Comparison of ENCODE assay signal across 1 cellular context in the genomic region with DNA sequence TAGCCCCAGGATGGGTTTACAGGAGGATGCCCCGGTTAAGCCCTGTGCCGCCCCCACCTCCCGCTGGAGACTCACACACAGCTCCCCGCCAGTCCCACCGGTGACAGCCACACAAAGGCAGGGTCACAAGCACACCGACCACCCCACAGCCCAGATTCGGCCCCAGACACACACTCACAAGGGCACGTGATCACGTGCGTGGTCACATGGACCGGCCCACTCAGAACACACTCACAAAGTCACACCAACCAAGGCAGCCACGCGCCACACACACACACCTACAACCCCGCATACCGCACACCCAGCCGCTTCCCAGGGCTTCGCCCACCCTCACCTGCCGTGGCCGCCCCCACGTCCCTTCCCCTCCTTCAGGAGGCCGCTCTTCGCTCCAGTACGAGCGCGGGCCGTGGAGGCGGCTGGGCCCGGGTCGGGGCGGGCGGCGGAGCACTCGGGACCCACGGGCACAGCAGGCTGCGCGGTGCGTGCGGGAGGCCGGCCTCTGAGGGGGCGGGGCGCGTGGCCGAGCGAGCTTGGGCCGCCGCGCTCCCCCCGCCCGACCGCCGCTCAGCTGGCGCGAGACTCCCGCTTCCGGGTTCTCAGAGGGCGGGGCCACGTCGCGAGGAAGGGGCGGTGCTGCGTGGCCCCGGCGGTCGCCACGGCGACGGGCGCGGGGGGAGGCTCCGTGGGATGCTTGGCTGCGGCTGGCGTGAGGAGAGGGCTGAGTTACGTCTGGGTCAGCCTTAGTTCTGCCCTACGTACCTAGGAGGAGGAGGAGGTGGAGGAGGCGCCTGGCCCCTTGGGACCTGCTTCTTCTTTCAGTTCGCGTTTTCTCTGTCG.
TF ChIP-seq lines count a peak whose summit lies in the region.

A gene with protein sequence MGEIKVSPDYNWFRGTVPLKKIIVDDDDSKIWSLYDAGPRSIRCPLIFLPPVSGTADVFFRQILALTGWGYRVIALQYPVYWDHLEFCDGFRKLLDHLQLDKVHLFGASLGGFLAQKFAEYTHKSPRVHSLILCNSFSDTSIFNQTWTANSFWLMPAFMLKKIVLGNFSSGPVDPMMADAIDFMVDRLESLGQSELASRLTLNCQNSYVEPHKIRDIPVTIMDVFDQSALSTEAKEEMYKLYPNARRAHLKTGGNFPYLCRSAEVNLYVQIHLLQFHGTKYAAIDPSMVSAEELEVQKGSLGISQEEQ (minus strand): TSS at position 584 of the 837 bp plus-strand sequence. CDS start 6,345 bp downstream, outside the sequence.

TF ChIP-seq in K562, 482 proteins besides CTCF, POLR2A, EP300 and RAD21 (continued from another document and continues in another):
- TF ChIP-seq, protein P1, sequence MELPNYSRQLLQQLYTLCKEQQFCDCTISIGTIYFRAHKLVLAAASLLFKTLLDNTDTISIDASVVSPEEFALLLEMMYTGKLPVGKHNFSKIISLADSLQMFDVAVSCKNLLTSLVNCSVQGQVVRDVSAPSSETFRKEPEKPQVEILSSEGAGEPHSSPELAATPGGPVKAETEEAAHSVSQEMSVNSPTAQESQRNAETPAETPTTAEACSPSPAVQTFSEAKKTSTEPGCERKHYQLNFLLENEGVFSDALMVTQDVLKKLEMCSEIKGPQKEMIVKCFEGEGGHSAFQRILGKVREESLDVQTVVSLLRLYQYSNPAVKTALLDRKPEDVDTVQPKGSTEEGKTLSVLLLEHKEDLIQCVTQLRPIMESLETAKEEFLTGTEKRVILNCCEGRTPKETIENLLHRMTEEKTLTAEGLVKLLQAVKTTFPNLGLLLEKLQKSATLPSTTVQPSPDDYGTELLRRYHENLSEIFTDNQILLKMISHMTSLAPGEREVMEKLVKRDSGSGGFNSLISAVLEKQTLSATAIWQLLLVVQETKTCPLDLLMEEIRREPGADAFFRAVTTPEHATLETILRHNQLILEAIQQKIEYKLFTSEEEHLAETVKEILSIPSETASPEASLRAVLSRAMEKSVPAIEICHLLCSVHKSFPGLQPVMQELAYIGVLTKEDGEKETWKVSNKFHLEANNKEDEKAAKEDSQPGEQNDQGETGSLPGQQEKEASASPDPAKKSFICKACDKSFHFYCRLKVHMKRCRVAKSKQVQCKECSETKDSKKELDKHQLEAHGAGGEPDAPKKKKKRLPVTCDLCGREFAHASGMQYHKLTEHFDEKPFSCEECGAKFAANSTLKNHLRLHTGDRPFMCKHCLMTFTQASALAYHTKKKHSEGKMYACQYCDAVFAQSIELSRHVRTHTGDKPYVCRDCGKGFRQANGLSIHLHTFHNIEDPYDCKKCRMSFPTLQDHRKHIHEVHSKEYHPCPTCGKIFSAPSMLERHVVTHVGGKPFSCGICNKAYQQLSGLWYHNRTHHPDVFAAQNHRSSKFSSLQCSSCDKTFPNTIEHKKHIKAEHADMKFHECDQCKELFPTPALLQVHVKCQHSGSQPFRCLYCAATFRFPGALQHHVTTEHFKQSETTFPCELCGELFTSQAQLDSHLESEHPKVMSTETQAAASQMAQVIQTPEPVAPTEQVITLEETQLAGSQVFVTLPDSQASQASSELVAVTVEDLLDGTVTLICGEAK (IDR thresholded peaks at IDR 0.05), result peak; percentile 65
- TF ChIP-seq, protein P1 (CRISPR knock-in tag; IDR thresholded peaks at IDR 0.05), result no peak
- TF ChIP-seq DDX20 (tag; IDR thresholded peaks at IDR 0.05; ENCODE audit: low read depth) (no peak), RCOR1 (IDR thresholded peaks at IDR 0.05; ENCODE audit: borderline replicate concordance in 1 of 2, low read depth in 2 of 2, low read length in 2 of 2) (peak in 1 of 2 experiments; percentile 23; a peak in 1 of 4 replicates), ZNF766 (CRISPR knock-in tag; conservative IDR thresholded peaks at IDR 0.05) (no peak), POLR2AphosphoS2 (IDR thresholded peaks at IDR 0.05; ENCODE audit: low read length) (no peak), ZNF584 (CRISPR knock-in tag; IDR thresholded peaks at IDR 0.05; ENCODE audit: low read depth) (no peak), MAFK (IDR thresholded peaks at IDR 0.05; ENCODE audit: low read length) (no peak), COPS2 (conservative IDR thresholded peaks at IDR 0.05) (no peak), SUPT5H (IDR thresholded peaks at IDR 0.05) (peak; percentile 65; the same call in 1 of the 2 replicates), ZNF507 (tag; conservative IDR thresholded peaks at IDR 0.05) (no peak), ZBTB1 (CRISPR knock-in tag; IDR thresholded peaks at IDR 0.05; ENCODE audit: borderline replicate concordance, low read depth) (0 out of 2 replicates have a peak, but pooled peaks have one; percentile 18), STAT5A (IDR thresholded peaks at IDR 0.05; ENCODE audit: borderline replicate concordance, low read length) (no peak), CC2D1A (IDR thresholded peaks at IDR 0.05) (no peak), ZNF408 (CRISPR knock-in tag; IDR thresholded peaks at IDR 0.05; ENCODE audit: low read depth) (no peak), ZNF133 (CRISPR knock-in tag; IDR thresholded peaks at IDR 0.05) (0 out of 2 replicates have a peak, but pooled peaks have one; percentile 4), ZBTB7A (IDR thresholded peaks at IDR 0.05; ENCODE audit: borderline replicate concordance, control insufficient read depth, low read depth, low read length) (no peak), HNRNPK (IDR thresholded peaks at IDR 0.05; ENCODE audit: low read depth, low read length, poor library complexity, severe bottlenecking) (peak; percentile 92), LARP7 (IDR thresholded peaks at IDR 0.05) (peak; percentile 23; the same call in 1 of the 2 replicates), POU5F1 (IDR thresholded peaks at IDR 0.05; ENCODE audit: borderline replicate concordance, low read depth, low read length, partially characterized antibody) (no peak), POLR2G (IDR thresholded peaks at IDR 0.05; ENCODE audit: low read depth, low read length) (peak; percentile 89), ILF3 (IDR thresholded peaks at IDR 0.05; ENCODE audit: borderline replicate concordance) (no peak), EGR1 (conservative IDR thresholded peaks at IDR 0.05) (peak; percentile 80), RFX7 (CRISPR knock-in tag; IDR thresholded peaks at IDR 0.05) (no peak), MYC (IDR thresholded peaks at IDR 0.05; ENCODE audit: low read depth, low read length) (peak; percentile 85), MYC (CRISPR knock-in tag; IDR thresholded peaks at IDR 0.05; ENCODE audit: borderline replicate concordance, low read depth) (peak; percentile 69; the same call in 1 of the 2 replicates), RBM34 (IDR thresholded peaks at IDR 0.05; ENCODE audit: borderline replicate concordance, insufficient read depth, low read length) (no peak), DIDO1 (tag; IDR thresholded peaks at IDR 0.05; ENCODE audit: low read depth) (peak; percentile 68; the same call in 1 of the 2 replicates), FOXP1 (CRISPR knock-in tag; IDR thresholded peaks at IDR 0.05) (peak; percentile 73; the same call in 1 of the 2 replicates), ZBED1 (IDR thresholded peaks at IDR 0.05) (no peak), HLTF (IDR thresholded peaks at IDR 0.05) (peak; percentile 75), SMARCA5 (IDR thresholded peaks at IDR 0.05) (peak; percentile 58; the same call in 1 of the 2 replicates), ERF (CRISPR knock-in tag; IDR thresholded peaks at IDR 0.05) (peak; percentile 82), NR3C1 (CRISPR knock-in tag; IDR thresholded peaks at IDR 0.05) (0 out of 2 replicates have a peak, but pooled peaks have one; percentile 59), POLR2AphosphoS5 (IDR thresholded peaks at IDR 0.05; ENCODE audit: control insufficient read depth, insufficient read depth, low read depth, low read length) (peak; percentile 55; the same call in 1 of the 2 replicates), SIX5 (IDR thresholded peaks at IDR 0.05; ENCODE audit: borderline replicate concordance in 1 of 2, insufficient read depth in 1 of 2, low read depth in 1 of 2, low read length in 2 of 2) (no peak)
- TF ChIP-seq, protein P2, sequence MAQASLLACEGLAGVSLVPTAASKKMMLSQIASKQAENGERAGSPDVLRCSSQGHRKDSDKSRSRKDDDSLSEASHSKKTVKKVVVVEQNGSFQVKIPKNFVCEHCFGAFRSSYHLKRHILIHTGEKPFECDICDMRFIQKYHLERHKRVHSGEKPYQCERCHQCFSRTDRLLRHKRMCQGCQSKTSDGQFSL (CRISPR knock-in tag; IDR thresholded peaks at IDR 0.05), result no peak; the same call in 1 of the 2 replicates
- TF ChIP-seq, protein P2 (tag; IDR thresholded peaks at IDR 0.05), result no peak
- TF ChIP-seq, protein P3, sequence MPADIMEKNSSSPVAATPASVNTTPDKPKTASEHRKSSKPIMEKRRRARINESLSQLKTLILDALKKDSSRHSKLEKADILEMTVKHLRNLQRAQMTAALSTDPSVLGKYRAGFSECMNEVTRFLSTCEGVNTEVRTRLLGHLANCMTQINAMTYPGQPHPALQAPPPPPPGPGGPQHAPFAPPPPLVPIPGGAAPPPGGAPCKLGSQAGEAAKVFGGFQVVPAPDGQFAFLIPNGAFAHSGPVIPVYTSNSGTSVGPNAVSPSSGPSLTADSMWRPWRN (IDR thresholded peaks at IDR 0.05; ENCODE audit: low read depth), result no peak
- TF ChIP-seq, protein P4, sequence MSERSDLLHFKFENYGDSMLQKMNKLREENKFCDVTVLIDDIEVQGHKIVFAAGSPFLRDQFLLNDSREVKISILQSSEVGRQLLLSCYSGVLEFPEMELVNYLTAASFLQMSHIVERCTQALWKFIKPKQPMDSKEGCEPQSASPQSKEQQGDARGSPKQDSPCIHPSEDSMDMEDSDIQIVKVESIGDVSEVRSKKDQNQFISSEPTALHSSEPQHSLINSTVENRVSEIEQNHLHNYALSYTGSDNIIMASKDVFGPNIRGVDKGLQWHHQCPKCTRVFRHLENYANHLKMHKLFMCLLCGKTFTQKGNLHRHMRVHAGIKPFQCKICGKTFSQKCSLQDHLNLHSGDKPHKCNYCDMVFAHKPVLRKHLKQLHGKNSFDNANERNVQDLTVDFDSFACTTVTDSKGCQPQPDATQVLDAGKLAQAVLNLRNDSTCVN (CRISPR knock-in tag; IDR thresholded peaks at IDR 0.05), result peak; percentile 85
- TF ChIP-seq, protein P5, sequence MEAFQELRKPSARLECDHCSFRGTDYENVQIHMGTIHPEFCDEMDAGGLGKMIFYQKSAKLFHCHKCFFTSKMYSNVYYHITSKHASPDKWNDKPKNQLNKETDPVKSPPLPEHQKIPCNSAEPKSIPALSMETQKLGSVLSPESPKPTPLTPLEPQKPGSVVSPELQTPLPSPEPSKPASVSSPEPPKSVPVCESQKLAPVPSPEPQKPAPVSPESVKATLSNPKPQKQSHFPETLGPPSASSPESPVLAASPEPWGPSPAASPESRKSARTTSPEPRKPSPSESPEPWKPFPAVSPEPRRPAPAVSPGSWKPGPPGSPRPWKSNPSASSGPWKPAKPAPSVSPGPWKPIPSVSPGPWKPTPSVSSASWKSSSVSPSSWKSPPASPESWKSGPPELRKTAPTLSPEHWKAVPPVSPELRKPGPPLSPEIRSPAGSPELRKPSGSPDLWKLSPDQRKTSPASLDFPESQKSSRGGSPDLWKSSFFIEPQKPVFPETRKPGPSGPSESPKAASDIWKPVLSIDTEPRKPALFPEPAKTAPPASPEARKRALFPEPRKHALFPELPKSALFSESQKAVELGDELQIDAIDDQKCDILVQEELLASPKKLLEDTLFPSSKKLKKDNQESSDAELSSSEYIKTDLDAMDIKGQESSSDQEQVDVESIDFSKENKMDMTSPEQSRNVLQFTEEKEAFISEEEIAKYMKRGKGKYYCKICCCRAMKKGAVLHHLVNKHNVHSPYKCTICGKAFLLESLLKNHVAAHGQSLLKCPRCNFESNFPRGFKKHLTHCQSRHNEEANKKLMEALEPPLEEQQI (IDR thresholded peaks at IDR 0.05), result no peak
- TF ChIP-seq, protein P6, sequence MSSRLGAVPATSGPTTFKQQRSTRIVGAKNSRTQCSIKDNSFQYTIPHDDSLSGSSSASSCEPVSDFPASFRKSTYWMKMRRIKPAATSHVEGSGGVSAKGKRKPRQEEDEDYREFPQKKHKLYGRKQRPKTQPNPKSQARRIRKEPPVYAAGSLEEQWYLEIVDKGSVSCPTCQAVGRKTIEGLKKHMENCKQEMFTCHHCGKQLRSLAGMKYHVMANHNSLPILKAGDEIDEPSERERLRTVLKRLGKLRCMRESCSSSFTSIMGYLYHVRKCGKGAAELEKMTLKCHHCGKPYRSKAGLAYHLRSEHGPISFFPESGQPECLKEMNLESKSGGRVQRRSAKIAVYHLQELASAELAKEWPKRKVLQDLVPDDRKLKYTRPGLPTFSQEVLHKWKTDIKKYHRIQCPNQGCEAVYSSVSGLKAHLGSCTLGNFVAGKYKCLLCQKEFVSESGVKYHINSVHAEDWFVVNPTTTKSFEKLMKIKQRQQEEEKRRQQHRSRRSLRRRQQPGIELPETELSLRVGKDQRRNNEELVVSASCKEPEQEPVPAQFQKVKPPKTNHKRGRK (tag; IDR thresholded peaks at IDR 0.05), result no peak
- TF ChIP-seq, protein P7, sequence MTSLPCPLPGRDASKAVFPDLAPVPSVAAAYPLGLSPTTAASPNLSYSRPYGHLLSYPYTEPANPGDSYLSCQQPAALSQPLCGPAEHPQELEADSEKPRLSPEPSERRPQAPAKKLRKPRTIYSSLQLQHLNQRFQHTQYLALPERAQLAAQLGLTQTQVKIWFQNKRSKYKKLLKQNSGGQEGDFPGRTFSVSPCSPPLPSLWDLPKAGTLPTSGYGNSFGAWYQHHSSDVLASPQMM (CRISPR knock-in tag; IDR thresholded peaks at IDR 0.05), result no peak
